12 cellular contexts compared by ENCODE assay signal in the genomic region with DNA sequence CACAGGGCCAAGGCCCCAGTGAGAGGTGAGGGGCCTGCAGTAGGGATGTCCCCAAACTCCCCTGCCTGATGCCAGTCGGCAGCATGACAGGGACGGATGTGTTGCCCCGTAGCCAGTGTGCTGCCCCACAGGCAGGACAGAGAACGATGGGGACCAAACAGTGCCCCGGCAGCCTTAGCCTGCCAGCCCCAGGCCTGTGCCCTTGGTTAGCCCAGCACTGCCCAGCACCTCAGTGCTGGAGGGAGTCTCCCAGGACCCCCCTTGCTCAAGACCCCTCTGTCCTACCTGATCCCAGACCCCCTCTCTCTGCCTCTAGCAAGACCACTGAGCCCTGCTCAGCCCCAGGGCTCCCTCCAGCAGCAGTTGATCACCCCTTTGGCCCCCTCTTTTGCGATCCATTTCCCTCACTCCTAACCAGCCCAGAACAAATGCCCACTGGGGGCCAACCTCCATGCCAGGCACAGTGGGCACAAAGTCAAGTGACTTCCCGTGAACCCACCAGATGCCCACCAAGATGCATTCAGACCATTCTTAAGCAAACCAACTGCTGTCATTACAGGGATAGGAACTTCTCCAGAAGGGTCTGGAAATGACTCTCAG. TPM values are rescaled to one million over a fixed set of nuclear protein-coding genes. Genes with fewer than 3 reads are reported as not detected.
A peak's percentile ranks its signal among the peaks of the same experiment; 100 is the strongest.
DNase-seq lines count a peak whose midpoint lies in the region; ATAC-seq and TF ChIP-seq lines count a peak whose summit lies in the region.
"Had no signal": no experiment of that assay in that cellular context is flagged by ENCODE, and none has a peak within 500 bp of the region (broad histone marks: within the 10 kb centered on the region; RNA-seq: fewer than 3 reads in every experiment).

No MANE protein-coding gene starts in this region.

- H4K91ac ChIP-seq in mesenchymal stem cell (ENCODE audit: low read length) = peak overlapping the region; percentile 82

- H2BK5ac ChIP-seq in mesenchymal stem cell (ENCODE audit: low read depth, low read length, poor library complexity, severe bottlenecking) = no peak overlapping the region

- peak overlapping the region in 1 of 2 experiments; percentile 14 for H3K14ac ChIP-seq in mesenchymal stem cell (ENCODE audit: low read length in 2 of 2)

- no peaks in the 10 kb centered on the region for H3K79me2 ChIP-seq in SK-N-SH (ENCODE audit: insufficient read depth)

- H3F3A ChIP-seq in SK-N-SH (replicated peaks; ENCODE audit: insufficient read depth) = no peaks in the 10 kb centered on the region

- no peak overlapping the region for H3K4ac ChIP-seq in mesenchymal stem cell (ENCODE audit: low read depth in 1 of 2, low read length in 2 of 2)

- no peak overlapping the region for H4K8ac ChIP-seq in mesenchymal stem cell (ENCODE audit: low read length)

- H3K9me3 ChIP-seq in SK-N-SH (no peaks in the 10 kb centered on the region), mesenchymal stem cell (ENCODE audit: control insufficient read depth, low read length) (no peaks in the 10 kb centered on the region), esophagus muscularis mucosa (no peaks in the 10 kb centered on the region), body of pancreas (no peaks in the 10 kb centered on the region)

- POLR2A ChIA-PET in SK-N-SH (lab: Yijun Ruan, JAX) = no interaction called here

- peak overlapping the region; percentile 6 to 47 for H3K18ac ChIP-seq in mesenchymal stem cell (ENCODE audit: low read depth in 1 of 2, low read length in 2 of 2)

- H2BK120ac ChIP-seq in mesenchymal stem cell (ENCODE audit: low read depth, low read length) = no peak overlapping the region

- H3K4me1 ChIP-seq in SK-N-SH (ENCODE audit: control insufficient read depth in 1 of 2, insufficient read depth in 2 of 2, low read depth in 1 of 2, low read length in 1 of 2) (peaks cover 0 to 6% of the 10 kb centered on the region in 2 experiments; a peak in 1 of 4 replicates), mesenchymal stem cell (ENCODE audit: control insufficient read depth, insufficient read depth, low read depth, low read length) (peaks cover 22% of the 10 kb centered on the region), esophagus muscularis mucosa (peaks cover 5 to 21% (median 15%) of the 10 kb centered on the region in 4 donors), body of pancreas (peaks cover 12% of the 10 kb centered on the region)

- H3K27me3 ChIP-seq in SK-N-SH (ENCODE audit: insufficient read depth) (no peaks in the 10 kb centered on the region), mesenchymal stem cell (ENCODE audit: control insufficient read depth in 1 of 2, insufficient read depth in 1 of 2, low read length in 2 of 2) (peaks cover 0 to 37% of the 10 kb centered on the region in 2 experiments), esophagus muscularis mucosa (no peaks in the 10 kb centered on the region), body of pancreas (no peaks in the 10 kb centered on the region)

- ATAC-seq in SK-N-SH treated with all-trans-retinoic acid at 6 μM for 48 hours (no peak), sciatic nerve (no peak), body of pancreas (no peak)

- CTCF ChIA-PET in SK-N-SH (lab: Yijun Ruan, JAX) = interaction anchor here (0.9 to 20.8 kb wide), 5 partner anchors 89 to 388 kb away, joined by 3 to 520 read pairs (median 3); no protein-coding TSS in a partner anchor

- H3K4me3 ChIP-seq in SK-N-SH (ENCODE audit: low read depth in 2 of 2, low read length in 1 of 2) (no peak overlapping the region), mesenchymal stem cell (ENCODE audit: insufficient read depth in 1 of 2, low read depth in 1 of 2, low read length in 2 of 2) (no peak overlapping the region), esophagus muscularis mucosa (no peak overlapping the region), body of pancreas (no peak overlapping the region)
- H3K4me3 ChIP-seq: GM23248 had no signal

- H2AFZ ChIP-seq in SK-N-SH (ENCODE audit: low read depth) (no peak overlapping the region), mesenchymal stem cell (ENCODE audit: low read depth, low read length) (no peak overlapping the region)
- H2AFZ ChIP-seq: GM23248 had no signal

- H3K9ac ChIP-seq in SK-N-SH = no peak overlapping the region
- no peak overlapping the region for H3K9ac ChIP-seq in mesenchymal stem cell (ENCODE audit: low read length)
- H3K9ac ChIP-seq: GM23248 had no signal

- no peaks in the 10 kb centered on the region for H3K79me1 ChIP-seq in mesenchymal stem cell (replicated peaks; ENCODE audit: low read length, poor library complexity, severe bottlenecking)

- TF ChIP-seq EP300 in SK-N-SH (IDR thresholded peaks at IDR 0.05; ENCODE audit: borderline replicate concordance in 1 of 2, low read depth in 1 of 2, low read length in 1 of 2) (no peak), esophagus muscularis mucosa (IDR thresholded peaks at IDR 0.05) (no peak)

- TF ChIP-seq RAD21 in SK-N-SH (IDR thresholded peaks at IDR 0.05; ENCODE audit: low read length) = no peak

- H3K9me2 ChIP-seq in SK-N-SH = no peaks in the 10 kb centered on the region

- WGBS in SK-N-SH (ENCODE audit: low lambda C conversion rate) = 70% methylated on average over 5 of the region's 7 CpGs
- WGBS in mesenchymal stem cell = 88% methylated on average over 7 of the region's 7 CpGs
- 91% methylated on average over 5 of the region's 7 CpGs for WGBS in esophagus muscularis mucosa
- WGBS in body of pancreas, 2 donors = 87 to 93% methylated on average over 5 of the region's 7 CpGs

- peak overlapping the region; percentile 15 to 59 for H2BK12ac ChIP-seq in mesenchymal stem cell (ENCODE audit: low read length in 2 of 2)

- TF ChIP-seq CTCF in SK-N-SH (IDR thresholded peaks at IDR 0.05) (no peak), esophagus muscularis mucosa (IDR thresholded peaks at IDR 0.05) (no peak), body of pancreas (IDR thresholded peaks at IDR 0.05) (no peak)

- intact Hi-C loops in sciatic nerve (cut with DNase I) = loop anchor here (5.0 to 10.0 kb wide), 2 partner anchors 242 to 260 kb away; no protein-coding TSS in a partner anchor
- intact Hi-C loops in esophagus muscularis mucosa (cut with DNase I) = loop anchor here (5.0 to 10.0 kb wide), 2 partner anchors 230 to 277 kb away; no protein-coding TSS in a partner anchor
- intact Hi-C loops in body of pancreas (cut with DNase I) = no loop called here

- H3K27ac ChIP-seq in SK-N-SH (ENCODE audit: low read depth in 2 of 2, low read length in 1 of 2) (no peak overlapping the region), mesenchymal stem cell (ENCODE audit: low read length, poor library complexity, severe bottlenecking) (no peak overlapping the region), esophagus muscularis mucosa (replicated peaks in 1 of 4) (no peak overlapping the region), body of pancreas (no peak overlapping the region)
- H3K27ac ChIP-seq: 22Rv1, GM23248 had no signal

- no peak overlapping the region for H2BK15ac ChIP-seq in mesenchymal stem cell (ENCODE audit: low read depth, poor library complexity, severe bottlenecking)

- H3K36me3 ChIP-seq in SK-N-SH (replicated peaks in 1 of 2; ENCODE audit: control insufficient read depth in 1 of 2, insufficient read depth in 2 of 2, low read length in 1 of 2) (no peaks in the 10 kb centered on the region), mesenchymal stem cell (ENCODE audit: control insufficient read depth in 1 of 2, insufficient read depth in 2 of 2, low read depth in 1 of 2, low read length in 2 of 2) (no peaks in the 10 kb centered on the region), esophagus muscularis mucosa (no peaks in the 10 kb centered on the region), body of pancreas (replicated peaks in 1 of 2; ENCODE audit: insufficient read depth in 1 of 2, low read depth in 2 of 2) (no peaks in the 10 kb centered on the region)

- DNase-seq in SK-N-SH (peak; percentile 17), mesenchymal stem cell (no peak), sciatic nerve (ENCODE audit: low spot score) (peak; percentile 35), NCI-H2227 treated with DMSO at 0.1 percent for 48 hours (lab: John Stamatoyannopoulos, UW) (no peak), esophagus muscularis mucosa (ENCODE audit: extremely low spot score) (no peak), body of pancreas (no peak)
- no peak for DNase-seq in stimulated activated CD4-positive, alpha-beta T cell treated with anti-CD3 and anti-CD28 coated beads, Interleukin-15, amount 100 ng/mL, for 24 hours
- DNase-seq: CD4-positive, CD25-positive, alpha-beta regulatory T cell; DMS 273 treated with DMSO at 0.1 percent for 48 hours; GM23248 had no signal

- H4K20me1 ChIP-seq in SK-N-SH (ENCODE audit: insufficient read depth) = no peaks in the 10 kb centered on the region

- no peak overlapping the region for H3K23ac ChIP-seq in mesenchymal stem cell (ENCODE audit: low read length in 2 of 2)

- peak overlapping the region; percentile 27 for H2AK5ac ChIP-seq in mesenchymal stem cell (ENCODE audit: low read length, severe bottlenecking)

- TF ChIP-seq POLR2A in esophagus muscularis mucosa (IDR thresholded peaks at IDR 0.05; ENCODE audit: low read depth) = no peak
- no peak for TF ChIP-seq POLR2A in body of pancreas (IDR thresholded peaks at IDR 0.05)

- no peak overlapping the region for H3K4me2 ChIP-seq in SK-N-SH
- H3K4me2 ChIP-seq in mesenchymal stem cell (ENCODE audit: low read length, poor library complexity, severe bottlenecking) = no peak overlapping the region

TF ChIP-seq in SK-N-SH, 30 proteins besides CTCF, POLR2A, EP300 and RAD21 (continues in another document):
- no peak for TF ChIP-seq JUND (IDR thresholded peaks at IDR 0.05)
- TF ChIP-seq NFIC (IDR thresholded peaks at IDR 0.05; ENCODE audit: borderline replicate concordance) = no peak
- TF ChIP-seq FOXJ3 (CRISPR knock-in tag; IDR thresholded peaks at IDR 0.05) = no peak

TF ChIP-seq in SK-N-SH treated with all-trans-retinoic acid at 6 μM for 48 hours, 23 proteins besides CTCF, POLR2A, EP300 and RAD21 (continues in another document):
- TF ChIP-seq TOX (CRISPR knock-in tag; IDR thresholded peaks at IDR 0.05; ENCODE audit: borderline replicate concordance) (no peak), ZNF565 (CRISPR knock-in tag; conservative IDR thresholded peaks at IDR 0.05; ENCODE audit: low read depth) (no peak), OSR1 (CRISPR knock-in tag; IDR thresholded peaks at IDR 0.05) (no peak), ESRRG (CRISPR knock-in tag; IDR thresholded peaks at IDR 0.05) (no peak)

RNA-seq across cellular contexts. Expression of a gene that starts 34.0 kb away (rescaled TPM):
- 65.7 and 97.6 TPM in 2 replicates for polyA plus RNA-seq in SK-N-SH (2012; rRNA removed)
- polyA plus RNA-seq in SK-N-SH (2012; cell fraction: cytosol; rRNA removed) = 94.1 and 99.2 TPM in 2 replicates
- polyA plus RNA-seq in SK-N-SH (2012; cell fraction: nucleus; rRNA removed) = 28.6 and 65.4 TPM in 2 replicates
- 96.7 TPM for polyA plus RNA-seq in mesenchymal stem cell (2013, experiment 1 of 2)
- 101 TPM for polyA plus RNA-seq in mesenchymal stem cell (2013, experiment 2 of 2)
- total RNA-seq in sciatic nerve (104 TPM), esophagus muscularis mucosa (100 to 1,000 TPM in 3 of 4 donors, 10 to 100 TPM in 1; 98.8 to 169 (median 143) TPM), body of pancreas (10 to 100 TPM; 22.8 to 40.9 TPM)

Comparison
In these comparisons a context has a peak if more than half of its experiments do, and no peak if none do; other contexts are left out.
1. DNase-seq: peak in SK-N-SH (single experiment) and sciatic nerve (single experiment); none in mesenchymal stem cell (single experiment), NCI-H2227 treated with DMSO at 0.1 percent for 48 hours (single experiment), stimulated activated CD4-positive, alpha-beta T cell treated with anti-CD3 and anti-CD28 coated beads, Interleukin-15, amount 100 ng/mL, for 24 hours (single experiment), esophagus muscularis mucosa (single experiment) and body of pancreas (0 of 4).